ENCODE assay signal across 16 cellular contexts in the genomic region with DNA sequence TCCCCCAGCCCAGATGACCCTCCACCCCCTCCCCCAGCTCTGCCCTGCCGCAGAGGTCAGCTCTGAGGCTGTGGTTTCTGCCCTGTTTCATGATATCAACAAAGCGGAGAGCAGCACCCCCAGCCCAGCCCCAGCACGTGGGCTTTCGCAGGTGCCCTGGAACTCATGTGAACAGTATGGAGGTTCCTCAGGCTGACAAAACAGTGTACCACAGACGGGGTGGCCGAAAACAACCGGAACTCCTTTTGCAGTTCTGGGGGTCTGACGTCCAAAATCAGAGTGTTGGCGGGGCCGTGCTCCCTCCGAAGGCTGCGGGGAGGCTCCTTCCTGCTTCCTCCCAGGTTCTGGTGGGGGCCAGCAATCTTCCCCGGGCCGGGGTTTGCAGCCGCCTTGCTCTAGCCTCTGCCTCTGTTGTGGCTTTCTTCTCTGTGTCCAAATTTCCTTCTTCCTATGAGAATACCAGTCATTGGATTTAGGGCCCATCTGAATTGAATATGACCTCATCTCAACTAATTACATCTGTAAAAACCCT. TPM values are rescaled to one million over a fixed set of nuclear protein-coding genes. Genes with fewer than 3 reads are reported as not detected.
DNase-seq lines count a peak whose midpoint lies in the region; ATAC-seq, FAIRE-seq and TF ChIP-seq lines count a peak whose summit lies in the region.
"Had no signal": no experiment of that assay in that cellular context is flagged by ENCODE, and none has a peak within 500 bp of the region (broad histone marks: within the 10 kb centered on the region; RNA-seq: fewer than 3 reads in every experiment).

No MANE protein-coding gene starts in this region.

- POLR2A ChIA-PET in H1 (lab: Charles Lee; ENCODE audit: partially characterized antibody), result no interaction called here

- H3K27me3 Mint-ChIP-seq in natural killer cell (ENCODE audit: low read depth in 2 of 2), result peaks cover 54 to 58% of the 10 kb centered on the region in 2 donors
- H3K27me3 Mint-ChIP-seq in natural killer cell treated with Interleukin-12 subunit alpha and Interleukin-12 subunit beta and Interleukin-15 and Interleukin-18, amount 100 ng/mL, for 72 hours, result peaks cover 43 to 49% of the 10 kb centered on the region in 2 donors

- H2AK5ac ChIP-seq in H1 (ENCODE audit: low read depth, low read length), result no peak overlapping the region

- no peak overlapping the region for H3K27ac ChIP-seq in HUES6 (ENCODE audit: low read depth, low read length)
- H3K27ac ChIP-seq in H1 (ENCODE audit: low read depth, low read length), result no peak overlapping the region; the same call in 1 of the 2 replicates
- H3K27ac ChIP-seq: A549, GM23248 had no signal

- TF ChIP-seq EP300 in H1 (IDR thresholded peaks at IDR 0.05; ENCODE audit: borderline replicate concordance in 1 of 2, low read depth in 2 of 2, low read length in 2 of 2), result no peak

- H3K79me2 ChIP-seq in H1 (ENCODE audit: control insufficient read depth in 1 of 2, insufficient read depth in 2 of 2, low read length in 2 of 2), result no peaks in the 10 kb centered on the region

- H3K4me1 ChIP-seq in HUES6 (ENCODE audit: control insufficient read depth, insufficient read depth, low read length), result peaks cover 9% of the 10 kb centered on the region; the same call in 1 of the 2 replicates
- peaks cover 0 to 10% (median under 1%) of the 10 kb centered on the region in 4 experiments; a peak in 3 of 7 replicates for H3K4me1 ChIP-seq in H1 (replicated peaks in 1 of 4; ENCODE audit: control insufficient read depth in 3 of 4, insufficient read depth in 4 of 4, low read length in 3 of 4)
- H3K4me1 ChIP-seq: A549, BE2C had no signal

- H3K4me3 ChIP-seq in HUES6 (ENCODE audit: low read depth, low read length) (no peak overlapping the region), H1 (ENCODE audit: extremely low read depth in 1 of 4, insufficient read depth in 2 of 4, low read depth in 3 of 4, low read length in 4 of 4) (no peak overlapping the region; a peak in 1 of 8 replicates)
- H3K4me3 ChIP-seq: A549, GM23248 had no signal

- FAIRE-seq in H1 (lab: Jason Lieb, UNC), result no peak
- FAIRE-seq: A549, GM18507 had no signal

- no peaks in the 10 kb centered on the region for H3K79me1 ChIP-seq in H1 (ENCODE audit: low read depth, low read length)

- H2BK12ac ChIP-seq in H1 (ENCODE audit: low read depth, low read length), result peak overlapping the region; percentile 43; the same call in 1 of the 2 replicates

- peak overlapping the region; percentile 52 for H3K4me3 Mint-ChIP-seq in natural killer cell
- no peak overlapping the region for H3K4me3 Mint-ChIP-seq in natural killer cell treated with Interleukin-12 subunit alpha and Interleukin-12 subunit beta and Interleukin-15 and Interleukin-18, amount 100 ng/mL, for 72 hours
- H3K4me3 Mint-ChIP-seq: CD8-positive, alpha-beta memory T cell; H9 had no signal

- CTCF ChIA-PET in H1 (lab: Charles Lee; ENCODE audit: partially characterized antibody), result interaction anchor here (0.6 kb wide), 1 partner anchor 50 kb away, joined by 3 read pairs; no protein-coding TSS in a partner anchor

- H3K27me3 ChIP-seq in HUES6 (ENCODE audit: control insufficient read depth, insufficient read depth, low read length) (peaks cover under 1% of the 10 kb centered on the region; the same call in 1 of the 2 replicates), H1 (replicated peaks in 1 of 4; ENCODE audit: control insufficient read depth in 3 of 4, extremely low read depth in 1 of 4, insufficient read depth in 3 of 4, low read length in 3 of 4) (no peaks in the 10 kb centered on the region; a peak in 1 of 7 replicates)
- H3K27me3 ChIP-seq: BE2C had no signal

- H3K9ac ChIP-seq in HUES6 (ENCODE audit: low read length) (peak overlapping the region; percentile 23), H1 (replicated peaks in 1 of 4; ENCODE audit: extremely low read depth in 1 of 4, low read depth in 3 of 4, low read length in 3 of 4) (no peak overlapping the region)
- H3K9ac ChIP-seq: GM23248 had no signal

- no peaks in the 10 kb centered on the region for H3K23me2 ChIP-seq in H1 (ENCODE audit: low read depth, low read length)

- H2BK120ac ChIP-seq in H1 (replicated peaks; ENCODE audit: low read depth, low read length), result peak overlapping the region; percentile 39

- no peak for TF ChIP-seq RAD21 in H1 (IDR thresholded peaks at IDR 0.05 in 1 of 2, conservative IDR thresholded peaks at IDR 0.05 in 1 of 2; ENCODE audit: low read depth in 2 of 2, low read length in 2 of 2)

- no peak for DNase-seq in natural killer cell
- DNase-seq in natural killer cell treated with Interleukin-12 subunit alpha and Interleukin-12 subunit beta and Interleukin-15 and Interleukin-18, amount 100 ng/mL, for 72 hours (ENCODE audit: low spot score), result no peak
- DNase-seq in H1 (ENCODE audit: low read depth in 1 of 2, low spot score in 2 of 2), result no peak
- DNase-seq in DMS 273 treated with DMSO at 0.1 percent for 48 hours (lab: John Stamatoyannopoulos, UW), result no peak
- DNase-seq: BE2C; CD8-positive, alpha-beta memory T cell; GM23248; H9 had no signal

- TF ChIP-seq CTCF in natural killer cell (IDR thresholded peaks at IDR 0.05), result no peak
- TF ChIP-seq CTCF in H1 (IDR thresholded peaks at IDR 0.05; ENCODE audit: control extremely low read depth in 1 of 3, insufficient read depth in 1 of 3, low read depth in 1 of 3, low read length in 3 of 3), result no peak

- H4K91ac ChIP-seq in H1 (replicated peaks; ENCODE audit: insufficient read length, low read length), result no peak overlapping the region

- 83% methylated on average over 15 of the region's 15 CpGs; no CpG with 5 or more reads in 1 of the 2 experiments for WGBS in H1 (ENCODE audit: extremely low coverage in 1 of 2, insufficient coverage in 1 of 2, insufficient read length in 1 of 2, insufficient replicate concordance in 2 of 2, low coverage in 1 of 2, low lambda C conversion rate in 2 of 2, missing lambda C conversion rate in 1 of 2), 2 experiments

- H3K27ac Mint-ChIP-seq in natural killer cell, result no peak overlapping the region
- H3K27ac Mint-ChIP-seq in natural killer cell treated with Interleukin-12 subunit alpha and Interleukin-12 subunit beta and Interleukin-15 and Interleukin-18, amount 100 ng/mL, for 72 hours, result no peak overlapping the region
- H3K27ac Mint-ChIP-seq: CD8-positive, alpha-beta memory T cell; H9 had no signal

- H3K36me3 ChIP-seq in HUES6 (ENCODE audit: control insufficient read depth, insufficient read depth, low read length), result no peaks in the 10 kb centered on the region
- H3K36me3 ChIP-seq in H1 (ENCODE audit: control insufficient read depth in 2 of 4, insufficient read depth in 4 of 4, low read length in 3 of 4), result no peaks in the 10 kb centered on the region; a peak in 1 of 8 replicates
- H3K36me3 ChIP-seq: BE2C had no signal

- peaks cover 6 to 20% of the 10 kb centered on the region in 2 donors for H3K4me1 Mint-ChIP-seq in natural killer cell
- peaks cover 0 to 3% of the 10 kb centered on the region in 2 donors for H3K4me1 Mint-ChIP-seq in natural killer cell treated with Interleukin-12 subunit alpha and Interleukin-12 subunit beta and Interleukin-15 and Interleukin-18, amount 100 ng/mL, for 72 hours (ENCODE audit: low read depth in 2 of 2)
- H3K4me1 Mint-ChIP-seq: CD8-positive, alpha-beta memory T cell had no signal

- peak overlapping the region; percentile 13; the same call in 1 of the 2 replicates for H3K18ac ChIP-seq in H1 (ENCODE audit: extremely low read depth, low read length)

- H3K36me3 Mint-ChIP-seq in natural killer cell, result no peaks in the 10 kb centered on the region
- H3K36me3 Mint-ChIP-seq in natural killer cell treated with Interleukin-12 subunit alpha and Interleukin-12 subunit beta and Interleukin-15 and Interleukin-18, amount 100 ng/mL, for 72 hours, result no peaks in the 10 kb centered on the region
- H3K36me3 Mint-ChIP-seq: CD8-positive, alpha-beta memory T cell had no signal

- H3K9me3 ChIP-seq in HUES6 (ENCODE audit: control insufficient read depth, insufficient read depth, low read depth, low read length), result peaks cover 16% of the 10 kb centered on the region
- 0 out of 4 replicates have a peak, but pooled peaks cover 0 to 9% of the 10 kb centered on the region in 2 experiments for H3K9me3 ChIP-seq in H1 (ENCODE audit: insufficient read depth in 2 of 2, low read depth in 1 of 2, low read length in 1 of 2)
- H3K9me3 ChIP-seq: A549, BE2C had no signal

- no peak overlapping the region; the same call in 1 of the 2 replicates for H2AFZ ChIP-seq in H1 (ENCODE audit: low read length)
- H2AFZ ChIP-seq: GM23248 had no signal

- H2BK20ac ChIP-seq in H1 (ENCODE audit: low read length), result 0 out of 2 replicates have a peak overlapping the region, but pooled peaks have one; percentile 21

- H4K5ac ChIP-seq in H1 (ENCODE audit: insufficient read length, low read depth, low read length), result no peak overlapping the region

- no peak for TF ChIP-seq POLR2A in H1 (IDR thresholded peaks at IDR 0.05; ENCODE audit: control extremely low read depth in 1 of 2, low read depth in 2 of 2, low read length in 2 of 2)

- no peak overlapping the region for H3K56ac ChIP-seq in H1 (replicated peaks; ENCODE audit: insufficient read length, low read depth, low read length)

- no peak overlapping the region; the same call in 1 of the 2 replicates for H2BK15ac ChIP-seq in H1 (ENCODE audit: low read length)

- H3K14ac ChIP-seq in H1 (ENCODE audit: insufficient read length), result no peak overlapping the region

- intact Hi-C loops in natural killer cell (cut with micrococcal nuclease), result no loop called here

- no peaks in the 10 kb centered on the region for H3K9me3 Mint-ChIP-seq in natural killer cell
- H3K9me3 Mint-ChIP-seq in natural killer cell treated with Interleukin-12 subunit alpha and Interleukin-12 subunit beta and Interleukin-15 and Interleukin-18, amount 100 ng/mL, for 72 hours, result no peaks in the 10 kb centered on the region
- H3K9me3 Mint-ChIP-seq: CD8-positive, alpha-beta memory T cell had no signal

- no peaks in the 10 kb centered on the region for H4K20me1 ChIP-seq in H1 (replicated peaks in 1 of 2; ENCODE audit: control insufficient read depth in 1 of 2, insufficient read depth in 2 of 2, low read length in 2 of 2)

- H4K8ac ChIP-seq in H1 (ENCODE audit: extremely low read depth, insufficient read depth, low read length), result peak overlapping the region; percentile 57; the same call in 1 of the 2 replicates

- no peak overlapping the region for H3K4ac ChIP-seq in H1 (replicated peaks; ENCODE audit: insufficient read length, low read depth, low read length)

- H2BK5ac ChIP-seq in H1 (ENCODE audit: low read depth, low read length), result 0 out of 2 replicates have a peak overlapping the region, but pooled peaks have one; percentile 18

- peak; percentile 36 to 66 (median 53) for ATAC-seq in natural killer cell
- no peak for ATAC-seq in natural killer cell treated with Interleukin-12 subunit alpha and Interleukin-12 subunit beta and Interleukin-15 and Interleukin-18, amount 100 ng/mL, for 72 hours
- ATAC-seq in HG03460 (IDR thresholded peaks at IDR 0.05; ENCODE audit: unreplicated experiment), result no peak
- no peak for ATAC-seq in HG02763 (IDR thresholded peaks at IDR 0.05; ENCODE audit: unreplicated experiment)
- ATAC-seq: A549 had no signal

- no peak overlapping the region for H3K4me2 ChIP-seq in H1 (ENCODE audit: insufficient read depth in 1 of 2, low read depth in 2 of 2, low read length in 2 of 2)
- H3K4me2 ChIP-seq: A549 had no signal

- H3K23ac ChIP-seq in H1 (ENCODE audit: insufficient read length), result no peak overlapping the region

RNA-seq across cellular contexts. Expression of gene PSAPL1, which starts 7.9 kb away (rescaled TPM):
- not detected for total RNA-seq in natural killer cell
- total RNA-seq in natural killer cell treated with Interleukin-12 subunit alpha and Interleukin-12 subunit beta and Interleukin-15 and Interleukin-18, amount 100 ng/mL, for 72 hours, result not detected
- total RNA-seq in H1 (2021; fragmentation: NEBNext Ultra II Directional; extraction: Animal tissue kit (Norgen Biotek cat#: 25700)), result not detected in 2 replicates
- polyA plus RNA-seq in H1 (2011; rRNA removed), result 0.03 TPM in 2 replicates
- polyA plus RNA-seq in H1 (2011; cell fraction: cytosol; rRNA removed), result 0.03 TPM
- 0.09 TPM for polyA plus RNA-seq in H1 (2011; cell fraction: nucleus; rRNA removed)
- polyA plus RNA-seq in H1 (2012, experiment 1 of 2), result 0.03 TPM in 1 of 4 replicates, not detected in the others
- not detected for polyA plus RNA-seq in H1 (2012, experiment 2 of 2)
- polyA plus RNA-seq in H1 (2013, experiment 1 of 2), result 0.02 TPM
- 0.04 TPM for polyA plus RNA-seq in H1 (2013, experiment 2 of 2)
- polyA minus RNA-seq in H1 (2011; rRNA and poly(A)+ RNA removed), result 0.07 TPM in 1 of 2 replicates, not detected in the other
- not detected for polyA minus RNA-seq in H1 (2011; cell fraction: cytosol; rRNA and poly(A)+ RNA removed)
- not detected for polyA minus RNA-seq in H1 (2011; cell fraction: nucleus; rRNA and poly(A)+ RNA removed)
- total RNA-seq: CD8-positive, alpha-beta memory T cell; Daoy; GM23248; HT1080 had no signal
- polyA plus RNA-seq: AG04450; CD8-positive, alpha-beta memory T cell; GM23248 had no signal

Comparison
In these comparisons a context has a peak if more than half of its experiments do, and no peak if none do; other contexts are left out.
1. ATAC-seq: peak in natural killer cell (3 of 3); none in natural killer cell treated with Interleukin-12 subunit alpha and Interleukin-12 subunit beta and Interleukin-15 and Interleukin-18, amount 100 ng/mL, for 72 hours (0 of 2), HG03460 (single experiment) and HG02763 (single experiment).